11 cellular contexts compared by ENCODE assay signal in the genomic region with DNA sequence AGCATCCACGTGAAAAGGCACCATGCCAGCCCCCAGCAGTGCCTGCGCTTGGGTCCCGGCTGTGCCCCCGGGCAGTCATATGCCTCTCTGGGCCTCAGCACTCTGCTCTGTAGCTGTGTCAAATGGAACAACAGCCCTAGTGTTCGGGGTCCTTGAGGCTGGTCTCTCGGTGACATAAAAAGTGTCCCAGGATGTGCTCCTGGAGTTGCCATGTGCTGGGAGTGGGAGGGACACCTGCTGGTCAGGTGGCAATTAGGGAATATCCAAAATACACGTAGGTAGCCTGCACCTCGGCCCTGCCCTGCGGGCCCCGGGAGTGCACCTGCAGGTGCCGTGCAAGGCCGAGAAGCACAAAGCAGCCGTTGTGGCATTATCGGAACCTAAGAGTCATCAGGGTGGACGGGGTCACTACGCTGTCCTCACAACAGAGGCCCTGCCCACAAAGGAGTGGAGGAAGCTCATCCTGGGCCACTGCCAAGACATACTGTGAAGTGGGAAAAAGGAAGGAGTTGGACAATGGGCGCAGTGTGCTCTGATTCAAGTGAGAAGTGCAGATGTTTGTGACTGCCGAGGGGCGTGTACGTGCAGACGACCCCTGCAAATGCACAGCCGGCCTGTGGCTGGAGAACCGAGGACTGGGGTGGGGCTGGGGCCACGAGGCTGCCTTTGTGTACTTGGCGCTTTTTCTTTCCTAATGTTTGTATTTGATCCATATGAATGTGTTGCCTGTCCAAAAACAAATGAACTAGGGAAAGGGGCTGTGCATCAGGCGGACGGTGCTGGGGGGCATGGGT. TPM values are rescaled to one million over a fixed set of nuclear protein-coding genes. Genes with fewer than 3 reads are reported as not detected.
DNase-seq lines count a peak whose midpoint lies in the region; ATAC-seq and TF ChIP-seq lines count a peak whose summit lies in the region.
"Had no signal": no experiment of that assay in that cellular context is flagged by ENCODE, and none has a peak within 500 bp of the region (broad histone marks: within the 10 kb centered on the region; RNA-seq: fewer than 3 reads in every experiment).

No MANE protein-coding gene starts in this region.

- POLR2A ChIA-PET in PC-3 (lab: Charles Lee; ENCODE audit: unreplicated experiment) = no interaction called here

- no peak overlapping the region for H2AFZ ChIP-seq in PC-3 (ENCODE audit: low read length)

- H3F3A ChIP-seq in PC-3 (ENCODE audit: low read length, unreplicated experiment) = peaks cover 3% of the 10 kb centered on the region

- H3K4me1 ChIP-seq in PC-3 (ENCODE audit: insufficient read depth, low read length) = peaks cover 17% of the 10 kb centered on the region; the same call in 1 of the 2 replicates

- no peak overlapping the region for H3K9ac ChIP-seq in PC-3 (ENCODE audit: low read length)

- H3K36me3 ChIP-seq in PC-3 (ENCODE audit: low read depth, low read length) = peaks cover 50% of the 10 kb centered on the region

- H4K20me1 ChIP-seq in PC-3 (ENCODE audit: low read length) = no peaks in the 10 kb centered on the region

- ATAC-seq in PC-3 (peak; percentile 23), esophagus mucosa (peak; percentile 54), HG02852 (IDR thresholded peaks at IDR 0.05; ENCODE audit: unreplicated experiment) (no peak), HG03159 (IDR thresholded peaks at IDR 0.05; ENCODE audit: unreplicated experiment) (no peak)

- TF ChIP-seq CTCF in PC-3 (conservative IDR thresholded peaks at IDR 0.05; ENCODE audit: low read depth, low read length) = peak; percentile 41; the same call in 1 of the 2 replicates

- BruUV-seq in PC-3 (replicated peaks; lab: Mats Ljungman, UMichigan) = no TSS peak

- DNase-seq in DMS153 treated with DMSO at 0.1 percent for 48 hours (lab: John Stamatoyannopoulos, UW; ENCODE audit: unreplicated experiment) (peak; percentile 21), PC-3 (peak; percentile 65), nucleus accumbens (lab: John Stamatoyannopoulos, UW) (peak in 34 of 56 donors; percentile 3 to 79 (median 32)), G401 (ENCODE audit: low spot score) (no peak)
- DNase-seq in activated CD4-positive, alpha-beta T cell treated with anti-CD3 and anti-CD28 coated beads for 48 hours = no peak
- DNase-seq: activated gamma-delta T cell, NCI-H510A treated with DMSO at 0.1 percent for 48 hours had no signal

- CTCF ChIA-PET in PC-3 (lab: Charles Lee) = no interaction called here

- no peaks in the 10 kb centered on the region for H3K9me3 ChIP-seq in PC-3 (ENCODE audit: low read length)

- intact Hi-C loops in PC-3 (cut with micrococcal nuclease) = no loop called here

- no peak overlapping the region for H3K4me2 ChIP-seq in PC-3 (ENCODE audit: low read length)

- H3K27ac ChIP-seq in PC-3 (ENCODE audit: low read length) = peak overlapping the region; percentile 48

- in situ Hi-C loops in G401 (cut with HindIII; ENCODE audit: low sequenced_read_pairs) = no loop called here

- H3K4me3 ChIP-seq in PC-3 (ENCODE audit: low read length) = no peak overlapping the region
- H3K4me3 ChIP-seq: skin epidermis had no signal

- H3K9me2 ChIP-seq in PC-3 (replicated peaks; ENCODE audit: low read length) = no peaks in the 10 kb centered on the region

- no peaks in the 10 kb centered on the region for H3K79me2 ChIP-seq in PC-3 (ENCODE audit: low read length)

- H3K27me3 ChIP-seq in PC-3 (ENCODE audit: low read length) = no peaks in the 10 kb centered on the region

RNA-seq across cellular contexts. Expression of a gene that starts 24.6 kb away (rescaled TPM):
- total RNA-seq in PC-3 (2014; rRNA removed) = 161 and 162 TPM in 2 replicates
- 13.7 TPM for total RNA-seq in esophagus mucosa
- 9.2 and 10.3 TPM in 2 replicates for total RNA-seq in G401 (2014; rRNA removed; shearing (Covaris generic))

RNA-seq across cellular contexts. Expression of a gene that starts 41.7 kb away (rescaled TPM):
- 7.8 and 10.6 TPM in 2 replicates for total RNA-seq in PC-3 (2014; rRNA removed)
- total RNA-seq in esophagus mucosa = not detected
- total RNA-seq in G401 (2014; rRNA removed; shearing (Covaris generic)) = not detected in 2 replicates

Comparison
In these comparisons a context has a peak if more than half of its experiments do, and no peak if none do; other contexts are left out.
1. DNase-seq: peak in DMS153 treated with DMSO at 0.1 percent for 48 hours (single experiment), PC-3 (single experiment) and nucleus accumbens (34 of 56); none in activated CD4-positive, alpha-beta T cell treated with anti-CD3 and anti-CD28 coated beads for 48 hours (single experiment) and G401 (single experiment).
2. ATAC-seq: peak in PC-3 (single experiment) and esophagus mucosa (single experiment); none in HG02852 (single experiment) and HG03159 (single experiment).
3. RNA of a gene that starts 24.6 kb away (total RNA-seq): 161 to 162 TPM in PC-3; 13.7 TPM in esophagus mucosa (single experiment) and 9.2 to 10.3 TPM in G401; every median in the first group is over 10 times any median in the second.